Comparison of ENCODE assay signal across 1 cellular context in the genomic region with DNA sequence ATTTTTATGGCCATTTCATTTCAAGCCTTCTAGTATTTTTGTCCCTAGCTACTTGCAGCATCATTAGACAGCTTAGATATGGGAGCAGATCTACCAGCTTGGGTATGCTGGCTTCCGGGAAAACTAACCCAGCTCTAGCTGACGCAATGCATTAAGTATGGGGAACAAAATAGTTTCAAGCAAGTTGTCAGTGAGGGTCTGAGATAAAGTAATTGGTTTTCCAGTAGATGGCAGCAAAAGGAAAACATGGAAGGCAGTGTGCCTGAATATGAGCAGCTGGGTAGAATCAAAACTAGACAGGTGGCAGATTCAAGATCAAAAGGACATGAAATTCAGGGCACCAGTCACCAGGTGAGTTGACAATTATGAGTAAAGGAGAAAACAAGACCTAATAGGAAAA.
TF ChIP-seq lines count a peak whose summit lies in the region.

No MANE protein-coding gene starts in this region.

TF ChIP-seq in HEK293, 187 proteins besides CTCF, POLR2A, EP300 and RAD21 (continued from another document):
- TF ChIP-seq ZNF292 (tag by site-specific recombination; IDR thresholded peaks at IDR 0.05; ENCODE audit: borderline replicate concordance, low read depth) (no peak), KLF10 (tag by site-specific recombination; IDR thresholded peaks at IDR 0.05) (no peak), ZNF426 (tag by site-specific recombination; IDR thresholded peaks at IDR 0.05) (no peak), ZNF23 (tag by site-specific recombination; IDR thresholded peaks at IDR 0.05; ENCODE audit: borderline replicate concordance) (no peak), ZNF423 (tag by site-specific recombination; IDR thresholded peaks at IDR 0.05) (no peak), ZNF311 (tag by site-specific recombination; IDR thresholded peaks at IDR 0.05; ENCODE audit: borderline replicate concordance) (no peak), ZNF707 (tag by site-specific recombination; IDR thresholded peaks at IDR 0.05) (no peak), ZNF416 (tag by site-specific recombination; IDR thresholded peaks at IDR 0.05) (no peak), SP2 (tag by site-specific recombination; IDR thresholded peaks at IDR 0.05) (no peak), ZNF133 (tag by site-specific recombination; IDR thresholded peaks at IDR 0.05) (no peak), TRIM28 (IDR thresholded peaks at IDR 0.05; ENCODE audit: borderline replicate concordance, low read length) (peak; percentile 42; the same call in 1 of the 2 replicates), ZNF629 (tag by site-specific recombination; IDR thresholded peaks at IDR 0.05) (peak; percentile 10; the same call in 1 of the 2 replicates), ZEB2 (tag by site-specific recombination; IDR thresholded peaks at IDR 0.05) (no peak), ZFP69B (tag by site-specific recombination; IDR thresholded peaks at IDR 0.05) (no peak), ZNF157 (tag by site-specific recombination; IDR thresholded peaks at IDR 0.05) (no peak), ZNF776 (tag by site-specific recombination; IDR thresholded peaks at IDR 0.05; ENCODE audit: borderline replicate concordance) (no peak), ZNF658 (tag by site-specific recombination; IDR thresholded peaks at IDR 0.05) (no peak), ZNF747 (tag by site-specific recombination; IDR thresholded peaks at IDR 0.05) (no peak), ZNF704 (tag by site-specific recombination; IDR thresholded peaks at IDR 0.05) (no peak), ZNF529 (tag by site-specific recombination; IDR thresholded peaks at IDR 0.05; ENCODE audit: insufficient replicate concordance) (no peak), ZNF214 (tag by site-specific recombination; IDR thresholded peaks at IDR 0.05; ENCODE audit: borderline replicate concordance) (no peak), ZNF221 (tag by site-specific recombination; IDR thresholded peaks at IDR 0.05; ENCODE audit: borderline replicate concordance) (no peak), ZNF664 (tag by site-specific recombination; IDR thresholded peaks at IDR 0.05) (no peak), ZNF654 (tag by site-specific recombination; IDR thresholded peaks at IDR 0.05; ENCODE audit: low read depth) (peak; percentile 78), PRDM4 (tag by site-specific recombination; IDR thresholded peaks at IDR 0.05) (peak; percentile 92), IKZF3 (tag by site-specific recombination; IDR thresholded peaks at IDR 0.05) (no peak), ZNF501 (tag by site-specific recombination; IDR thresholded peaks at IDR 0.05) (no peak), ZNF600 (tag by site-specific recombination; IDR thresholded peaks at IDR 0.05) (no peak), KLF1 (tag by site-specific recombination; IDR thresholded peaks at IDR 0.05) (no peak), ZSCAN30 (tag by site-specific recombination; IDR thresholded peaks at IDR 0.05) (no peak), ZNF335 (tag by site-specific recombination; conservative IDR thresholded peaks at IDR 0.05) (peak; percentile 56; the same call in 1 of the 2 replicates), ZNF248 (tag by site-specific recombination; IDR thresholded peaks at IDR 0.05) (no peak), ZNF354C (tag by site-specific recombination; IDR thresholded peaks at IDR 0.05; ENCODE audit: borderline replicate concordance, low read depth) (no peak), ZNF19 (tag by site-specific recombination; IDR thresholded peaks at IDR 0.05; ENCODE audit: low read depth) (no peak), ZNF274 (IDR thresholded peaks at IDR 0.05; ENCODE audit: low read length) (no peak), ZNF274 (tag by site-specific recombination; IDR thresholded peaks at IDR 0.05; ENCODE audit: borderline replicate concordance) (no peak), GLI4 (tag by site-specific recombination; IDR thresholded peaks at IDR 0.05) (no peak), ZFP37 (tag by site-specific recombination; IDR thresholded peaks at IDR 0.05) (no peak), ZNF521 (tag by site-specific recombination; IDR thresholded peaks at IDR 0.05) (no peak), ZNF660 (tag by site-specific recombination; IDR thresholded peaks at IDR 0.05) (no peak), ZNF114 (tag by site-specific recombination; IDR thresholded peaks at IDR 0.05) (no peak), ZNF768 (tag by site-specific recombination; IDR thresholded peaks at IDR 0.05) (no peak), ZNF211 (tag by site-specific recombination; IDR thresholded peaks at IDR 0.05; ENCODE audit: low read depth) (no peak), ZBTB49 (tag by site-specific recombination; IDR thresholded peaks at IDR 0.05; ENCODE audit: low read depth) (no peak), ZNF677 (tag by site-specific recombination; IDR thresholded peaks at IDR 0.05) (no peak)
- TF ChIP-seq, protein P1, sequence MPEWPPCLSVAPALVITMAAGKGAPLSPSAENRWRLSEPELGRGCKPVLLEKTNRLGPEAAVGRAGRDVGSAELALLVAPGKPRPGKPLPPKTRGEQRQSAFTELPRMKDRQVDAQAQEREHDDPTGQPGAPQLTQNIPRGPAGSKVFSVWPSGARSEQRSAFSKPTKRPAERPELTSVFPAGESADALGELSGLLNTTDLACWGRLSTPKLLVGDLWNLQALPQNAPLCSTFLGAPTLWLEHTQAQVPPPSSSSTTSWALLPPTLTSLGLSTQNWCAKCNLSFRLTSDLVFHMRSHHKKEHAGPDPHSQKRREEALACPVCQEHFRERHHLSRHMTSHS (tag by site-specific recombination; IDR thresholded peaks at IDR 0.05), result no peak
- TF ChIP-seq, protein P2, sequence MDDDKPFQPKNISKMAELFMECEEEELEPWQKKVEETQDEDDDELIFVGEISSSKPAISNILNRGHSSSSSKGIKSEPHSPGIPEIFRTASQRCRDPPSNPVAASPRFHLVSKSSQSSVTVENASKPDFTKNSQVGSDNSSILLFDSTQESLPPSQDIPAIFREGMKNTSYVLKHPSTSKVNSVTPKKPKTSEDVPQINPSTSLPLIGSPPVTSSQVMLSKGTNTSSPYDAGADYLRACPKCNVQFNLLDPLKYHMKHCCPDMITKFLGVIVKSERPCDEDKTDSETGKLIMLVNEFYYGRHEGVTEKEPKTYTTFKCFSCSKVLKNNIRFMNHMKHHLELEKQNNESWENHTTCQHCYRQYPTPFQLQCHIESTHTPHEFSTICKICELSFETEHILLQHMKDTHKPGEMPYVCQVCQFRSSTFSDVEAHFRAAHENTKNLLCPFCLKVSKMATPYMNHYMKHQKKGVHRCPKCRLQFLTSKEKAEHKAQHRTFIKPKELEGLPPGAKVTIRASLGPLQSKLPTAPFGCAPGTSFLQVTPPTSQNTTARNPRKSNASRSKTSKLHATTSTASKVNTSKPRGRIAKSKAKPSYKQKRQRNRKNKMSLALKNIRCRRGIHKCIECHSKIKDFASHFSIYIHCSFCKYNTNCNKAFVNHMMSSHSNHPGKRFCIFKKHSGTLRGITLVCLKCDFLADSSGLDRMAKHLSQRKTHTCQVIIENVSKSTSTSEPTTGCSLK (tag by site-specific recombination; IDR thresholded peaks at IDR 0.05), result no peak
- TF ChIP-seq, protein P3, sequence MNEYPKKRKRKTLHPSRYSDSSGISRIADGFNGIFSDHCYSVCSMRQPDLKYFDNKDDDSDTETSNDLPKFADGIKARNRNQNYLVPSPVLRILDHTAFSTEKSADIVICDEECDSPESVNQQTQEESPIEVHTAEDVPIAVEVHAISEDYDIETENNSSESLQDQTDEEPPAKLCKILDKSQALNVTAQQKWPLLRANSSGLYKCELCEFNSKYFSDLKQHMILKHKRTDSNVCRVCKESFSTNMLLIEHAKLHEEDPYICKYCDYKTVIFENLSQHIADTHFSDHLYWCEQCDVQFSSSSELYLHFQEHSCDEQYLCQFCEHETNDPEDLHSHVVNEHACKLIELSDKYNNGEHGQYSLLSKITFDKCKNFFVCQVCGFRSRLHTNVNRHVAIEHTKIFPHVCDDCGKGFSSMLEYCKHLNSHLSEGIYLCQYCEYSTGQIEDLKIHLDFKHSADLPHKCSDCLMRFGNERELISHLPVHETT (tag by site-specific recombination; IDR thresholded peaks at IDR 0.05), result no peak
